ENCODE assay signal across 11 cellular contexts in genomic region chr3:181561605-181562031, GRCh38.
"Had no signal": no experiment of that assay in that cellular context is flagged by ENCODE, and none has a peak within 500 bp of the region (broad histone marks: within the 10 kb centered on the region; RNA-seq: fewer than 3 reads in every experiment).

No MANE protein-coding gene starts in this region.

- H2AFZ ChIP-seq: hepatocyte had no signal

- H3K4me1 ChIP-seq: pancreas had no signal

- H3K27ac ChIP-seq: hepatocyte, pancreas had no signal

- H3K4me3 Mint-ChIP-seq: activated naive CD4-positive, alpha-beta T cell treated with anti-CD3 and anti-CD28 coated beads for 36 hours; activated T-helper 17 cell treated with anti-CD3 and anti-CD28 coated beads, Interleukin-2, amount 50 U/mL, for 72 hours; effector memory CD8-positive, alpha-beta T cell had no signal

- H3K27me3 ChIP-seq: pancreas had no signal

- DNase-seq: activated CD4-positive, alpha-beta T cell treated with anti-CD3 and anti-CD28 coated beads for 48 hours; activated naive CD4-positive, alpha-beta T cell treated with anti-CD3 and anti-CD28 coated beads for 36 hours; activated T-cell treated with anti-CD3 and anti-CD28 coated beads for 4 hours; central memory CD4-positive, alpha-beta T cell; effector memory CD8-positive, alpha-beta T cell; pancreas; stimulated activated CD4-positive, alpha-beta T cell treated with anti-CD3 and anti-CD28 coated beads, Interleukin-4, amount 100 ng/mL, for 1 hour; stimulated activated CD8-positive, alpha-beta memory T cell treated with anti-CD3 and anti-CD28 coated beads, Interleukin-4, amount 100 ng/mL, for 48 hours; stimulated activated naive CD8-positive, alpha-beta T cell treated with anti-CD3 and anti-CD28 coated beads, Interleukin-15, Interleukin-2, amounts not matched to agents 100 U/mL and 50 U/mL, for 24 hours had no signal

- H3K27ac Mint-ChIP-seq: activated naive CD4-positive, alpha-beta T cell treated with anti-CD3 and anti-CD28 coated beads for 36 hours; activated T-helper 17 cell treated with anti-CD3 and anti-CD28 coated beads, Interleukin-2, amount 50 U/mL, for 72 hours; effector memory CD8-positive, alpha-beta T cell had no signal

- H3K4me2 ChIP-seq: hepatocyte had no signal

- H3K9me3 ChIP-seq: pancreas had no signal

- H3K4me1 Mint-ChIP-seq: activated T-helper 17 cell treated with anti-CD3 and anti-CD28 coated beads, Interleukin-2, amount 50 U/mL, for 72 hours had no signal

- H3K4me3 ChIP-seq: hepatocyte, pancreas had no signal

- H3K36me3 ChIP-seq: pancreas had no signal

- H3K79me2 ChIP-seq: hepatocyte had no signal

- H3K27me3 Mint-ChIP-seq: activated T-helper 17 cell treated with anti-CD3 and anti-CD28 coated beads, Interleukin-2, amount 50 U/mL, for 72 hours; effector memory CD8-positive, alpha-beta T cell had no signal

- ATAC-seq: activated T-helper 17 cell treated with anti-CD3 and anti-CD28 coated beads, Interleukin-2, amount 50 U/mL, for 72 hours; effector memory CD8-positive, alpha-beta T cell; pancreas; stimulated activated naive CD8-positive, alpha-beta T cell treated with anti-CD3 and anti-CD28 coated beads, Interleukin-15, Interleukin-2, amounts not matched to agents 100 U/mL and 50 U/mL, for 24 hours had no signal
